ENCODE assay signal across 8 cellular contexts in the genomic region with DNA sequence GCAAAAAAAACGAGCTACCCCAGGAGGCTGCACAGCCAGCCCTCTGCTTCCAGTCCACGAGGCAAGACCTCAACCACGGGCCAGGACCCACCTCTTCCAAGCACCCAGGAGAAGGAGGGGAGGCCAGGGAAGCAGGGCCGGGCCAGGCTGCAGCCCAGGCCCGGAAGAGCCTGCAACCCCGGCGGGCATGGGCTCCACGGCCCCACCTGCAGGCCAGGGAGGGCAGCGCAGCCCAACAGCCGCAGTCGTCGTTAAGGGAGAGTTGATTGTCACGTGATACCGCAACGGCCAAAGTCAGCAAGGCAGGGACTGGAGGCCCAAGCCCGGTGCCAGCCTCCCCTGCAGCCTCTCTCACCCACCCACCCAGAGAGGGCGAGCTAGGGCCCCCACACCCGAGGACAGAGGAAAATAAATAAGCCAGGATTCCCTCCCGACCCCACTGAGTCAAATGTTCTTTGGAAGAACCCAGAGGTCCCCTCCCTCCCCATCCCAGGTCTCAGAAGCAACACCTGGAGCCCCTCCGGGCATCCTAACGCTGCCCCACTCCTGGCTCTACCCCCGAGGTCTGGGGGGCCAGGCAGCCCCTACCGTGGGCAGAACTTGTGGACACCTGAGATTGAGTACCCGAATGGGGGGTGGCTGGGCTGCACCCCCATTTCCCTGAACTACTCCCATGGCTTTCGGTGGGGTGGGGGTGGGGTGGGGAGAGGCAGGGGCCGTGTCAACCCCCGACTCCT. TPM values are rescaled to one million over a fixed set of nuclear protein-coding genes. Genes with fewer than 3 reads are reported as not detected.
DNase-seq lines count a peak whose midpoint lies in the region; ATAC-seq lines count a peak whose summit lies in the region.

No MANE protein-coding gene starts in this region.

- no peaks in the 10 kb centered on the region for H3K27me3 Mint-ChIP-seq in activated naive CD8-positive, alpha-beta T cell treated with anti-CD3 and anti-CD28 coated beads, Interleukin-2, amount 50 U/mL, for 24 hours

- peak overlapping the region; percentile 85 for H3K27ac Mint-ChIP-seq in activated naive CD8-positive, alpha-beta T cell treated with anti-CD3 and anti-CD28 coated beads, Interleukin-2, amount 50 U/mL, for 24 hours

- no peak overlapping the region for H3K4me3 ChIP-seq in skeletal muscle satellite cell (ENCODE audit: low read length)

- DNase-seq in EL (peak; percentile 80), LoVo (ENCODE audit: low spot score) (peak; percentile 50), T-helper 1 cell (peak; percentile 62 to 89 (median 77)), left cardiac atrium (peak; percentile 78)
- DNase-seq in activated naive CD8-positive, alpha-beta T cell treated with anti-CD3 and anti-CD28 coated beads, Interleukin-2, amount 50 U/mL, for 24 hours, result peak; percentile 88

- H3K9ac ChIP-seq in skeletal muscle satellite cell (ENCODE audit: low read depth, low read length), result peak overlapping the region; percentile 38

- intact Hi-C loops in left cardiac atrium (cut with DNase I), result no loop called here

- no peak overlapping the region for H3K4me2 ChIP-seq in skeletal muscle satellite cell (ENCODE audit: low read length)

- peaks cover 43% of the 10 kb centered on the region for H3K4me1 ChIP-seq in skeletal muscle satellite cell (ENCODE audit: control insufficient read depth, insufficient read depth, low read length)

- H3K27me3 ChIP-seq in skeletal muscle satellite cell (ENCODE audit: control insufficient read depth, insufficient read depth, low read length), result no peaks in the 10 kb centered on the region

- H3K9me3 ChIP-seq in skeletal muscle satellite cell (replicated peaks; ENCODE audit: low read length), result no peaks in the 10 kb centered on the region

- H3K4me1 Mint-ChIP-seq in activated naive CD8-positive, alpha-beta T cell treated with anti-CD3 and anti-CD28 coated beads, Interleukin-2, amount 50 U/mL, for 24 hours, result peaks cover 57% of the 10 kb centered on the region

- H3K9me3 Mint-ChIP-seq in activated naive CD8-positive, alpha-beta T cell treated with anti-CD3 and anti-CD28 coated beads, Interleukin-2, amount 50 U/mL, for 24 hours, result no peaks in the 10 kb centered on the region

- peak overlapping the region; percentile 38 for H3K4me3 Mint-ChIP-seq in activated naive CD8-positive, alpha-beta T cell treated with anti-CD3 and anti-CD28 coated beads, Interleukin-2, amount 50 U/mL, for 24 hours

- H3K36me3 Mint-ChIP-seq in activated naive CD8-positive, alpha-beta T cell treated with anti-CD3 and anti-CD28 coated beads, Interleukin-2, amount 50 U/mL, for 24 hours (ENCODE audit: low read depth), result peaks cover 5% of the 10 kb centered on the region

- ATAC-seq in activated naive CD8-positive, alpha-beta T cell treated with anti-CD3 and anti-CD28 coated beads, Interleukin-2, amount 50 U/mL, for 24 hours, result peak; percentile 13
- ATAC-seq in left cardiac atrium (peak; percentile 1 to 4), GM21515 (IDR thresholded peaks at IDR 0.05; ENCODE audit: unreplicated experiment) (no peak), GM19328 (IDR thresholded peaks at IDR 0.05; ENCODE audit: unreplicated experiment) (no peak)

- H3K36me3 ChIP-seq in skeletal muscle satellite cell (ENCODE audit: insufficient read depth, low read length), result peaks cover 2% of the 10 kb centered on the region

RNA-seq across cellular contexts. Expression of a gene that starts 5.2 kb away (rescaled TPM):
- total RNA-seq in left cardiac atrium, result 10 to 100 TPM; 14.8 to 22.3 TPM
- 10.7 and 13.7 TPM in 2 replicates for total RNA-seq in skeletal muscle satellite cell (2012; rRNA removed)

RNA-seq across cellular contexts. Expression of a gene that starts 9.9 kb away (rescaled TPM):
- 10 to 100 TPM in 1 of 2 donors, 1 to 10 TPM in 1; 9.9 to 12.9 TPM for total RNA-seq in left cardiac atrium
- 12.9 and 13.2 TPM in 2 replicates for total RNA-seq in skeletal muscle satellite cell (2012; rRNA removed)

RNA-seq across cellular contexts. Expression of a gene that starts 31.8 kb away (rescaled TPM):
- 10 to 100 TPM; 60.8 to 66.1 TPM for total RNA-seq in left cardiac atrium
- total RNA-seq in skeletal muscle satellite cell (2012; rRNA removed), result 61.8 and 64.4 TPM in 2 replicates

RNA-seq across cellular contexts. Expression of a gene that starts 41.4 kb away (rescaled TPM):
- 1 to 10 TPM in 1 of 2 donors, under 1 TPM in 1; 0.52 to 1.6 TPM for total RNA-seq in left cardiac atrium
- total RNA-seq in skeletal muscle satellite cell (2012; rRNA removed), result 0.76 and 0.87 TPM in 2 replicates

RNA-seq across cellular contexts. Expression of a gene that starts 51.7 kb away (rescaled TPM):
- total RNA-seq in left cardiac atrium, result 1 to 10 TPM; 2.3 to 3.0 TPM
- total RNA-seq in skeletal muscle satellite cell (2012; rRNA removed), result 3.3 and 3.5 TPM in 2 replicates

Comparison
In these comparisons a context has a peak if more than half of its experiments do, and no peak if none do; other contexts are left out.
1. ATAC-seq: peak in activated naive CD8-positive, alpha-beta T cell treated with anti-CD3 and anti-CD28 coated beads, Interleukin-2, amount 50 U/mL, for 24 hours (single experiment) and left cardiac atrium (2 of 2); none in GM21515 (single experiment) and GM19328 (single experiment).
2. Peak in every context shown above with its lines, with median percentiles within 50 percentile points of each other: DNase-seq.